In the genomic region with DNA sequence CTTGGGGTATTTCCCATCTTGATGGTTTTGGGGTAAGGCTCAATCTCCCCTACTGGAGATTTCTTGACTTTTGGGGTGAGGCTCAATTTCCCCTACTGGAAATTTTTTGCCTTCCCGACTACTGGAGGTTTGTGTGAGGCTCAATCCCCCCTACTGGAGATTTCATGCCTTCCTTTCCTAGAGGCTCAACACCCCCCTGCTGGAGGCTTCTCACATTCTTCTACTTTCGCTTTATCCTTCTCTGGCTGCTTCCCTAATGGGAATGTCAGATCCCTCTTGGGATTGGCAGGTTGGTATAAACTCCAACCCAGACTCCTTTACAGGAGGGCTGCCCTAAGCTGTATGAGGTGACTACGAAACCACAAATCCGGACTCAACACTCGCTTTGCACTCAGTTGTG, we compare ENCODE assay signal across 17 cellular contexts.
"Had no signal": no experiment of that assay in that cellular context is flagged by ENCODE, and none has a peak within 500 bp of the region (broad histone marks: within the 10 kb centered on the region; RNA-seq: fewer than 3 reads in every experiment).

No MANE protein-coding gene starts in this region.

- H3K27me3 ChIP-seq: suprapubic skin had no signal

- H3K4me3 Mint-ChIP-seq: activated CD4-positive, alpha-beta T cell treated with anti-CD3 and anti-CD28 coated beads, Interleukin-2, amount 10 ng/mL, durations not matched to agents 7 days and 5 days; activated T-cell treated with anti-CD3 and anti-CD28 coated beads, Interleukin-2, amount 50 U/mL, for 4 hours; mesothelial cell of epicardium; natural killer cell treated with Interleukin-12 subunit alpha and Interleukin-12 subunit beta and Interleukin-15 and Interleukin-18, amount 100 ng/mL, for 72 hours; stimulated activated naive CD8-positive, alpha-beta T cell treated with anti-CD3 and anti-CD28 coated beads, Interleukin-15, Interleukin-2, amounts not matched to agents 100 ng/mL and 50 ng/mL, for 24 hours; T-helper 1 cell treated with Interleukin-12 subunit alpha and Interleukin-12 subunit beta and Interleukin-4 antibody, amounts not matched to agents 30 μg/mL and 1 μg/mL, for 36 hours had no signal

- DNase-seq: activated CD4-positive, alpha-beta T cell treated with anti-CD3 and anti-CD28 coated beads, Interleukin-2, amount 10 ng/mL, durations not matched to agents 7 days and 5 days; activated CD8-positive, alpha-beta memory T cell treated with anti-CD3 and anti-CD28 coated beads, Interleukin-2, amount 50 U/mL, for 4 hours; activated gamma-delta T cell; activated T-cell treated with anti-CD3 and anti-CD28 coated beads, Interleukin-2, amount 50 U/mL, for 4 hours; cerebellar nuclear complex; effector CD8-positive, alpha-beta T cell; kidney; nucleus accumbens had no signal

- H3K4me1 ChIP-seq: suprapubic skin had no signal

- H3K4me3 ChIP-seq: lung, suprapubic skin had no signal

- H3K4me1 Mint-ChIP-seq: activated CD4-positive, alpha-beta T cell treated with anti-CD3 and anti-CD28 coated beads, Interleukin-2, amount 10 ng/mL, durations not matched to agents 7 days and 5 days; mesothelial cell of epicardium had no signal

- H3K27ac ChIP-seq: suprapubic skin had no signal

- H3K27ac Mint-ChIP-seq: activated CD4-positive, alpha-beta T cell treated with anti-CD3 and anti-CD28 coated beads, Interleukin-2, amount 10 ng/mL, durations not matched to agents 7 days and 5 days; activated naive CD4-positive, alpha-beta T cell treated with anti-CD3 and anti-CD28 coated beads, Interleukin-2, amount 50 U/mL, for 24 hours; mesothelial cell of epicardium; natural killer cell treated with Interleukin-12 subunit alpha and Interleukin-12 subunit beta and Interleukin-15 and Interleukin-18, amount 100 ng/mL, for 72 hours; stimulated activated naive CD8-positive, alpha-beta T cell treated with anti-CD3 and anti-CD28 coated beads, Interleukin-15, Interleukin-2, amounts not matched to agents 100 ng/mL and 50 ng/mL, for 24 hours; T-helper 1 cell treated with Interleukin-12 subunit alpha and Interleukin-12 subunit beta and Interleukin-4 antibody, amounts not matched to agents 30 μg/mL and 1 μg/mL, for 36 hours had no signal

- H3K27me3 Mint-ChIP-seq: activated CD4-positive, alpha-beta T cell treated with anti-CD3 and anti-CD28 coated beads, Interleukin-2, amount 10 ng/mL, durations not matched to agents 7 days and 5 days; activated naive CD4-positive, alpha-beta T cell treated with anti-CD3 and anti-CD28 coated beads, Interleukin-2, amount 50 U/mL, for 24 hours; natural killer cell treated with Interleukin-12 subunit alpha and Interleukin-12 subunit beta and Interleukin-15 and Interleukin-18, amount 100 ng/mL, for 72 hours; stimulated activated naive CD8-positive, alpha-beta T cell treated with anti-CD3 and anti-CD28 coated beads, Interleukin-15, Interleukin-2, amounts not matched to agents 100 ng/mL and 50 ng/mL, for 24 hours; type B pancreatic cell had no signal

- ATAC-seq: left lobe of liver; natural killer cell treated with Interleukin-12 subunit alpha and Interleukin-12 subunit beta and Interleukin-15 and Interleukin-18, amount 100 ng/mL, for 72 hours had no signal
